Comparison of ENCODE assay signal across 7 cellular contexts in genomic region chr1:7781923-7782495, GRCh38. TPM values are rescaled to one million over a fixed set of nuclear protein-coding genes. Genes with fewer than 3 reads are reported as not detected.
DNase-seq lines count a peak whose midpoint lies in the region; ATAC-seq and TF ChIP-seq lines count a peak whose summit lies in the region.

No MANE protein-coding gene starts in this region.

- peaks cover 11% of the 10 kb centered on the region for H3K27me3 Mint-ChIP-seq in endodermal cell (ENCODE audit: insufficient read depth)
- no peaks in the 10 kb centered on the region for H3K27me3 Mint-ChIP-seq in stimulated activated memory B cell treated with anti-CD40 and anti-IgM and Interleukin-4, amounts not matched to agents 10 μg/mL and 1 μg/mL and 100 μg/mL, for 72 hours

- peaks cover 11% of the 10 kb centered on the region for H3K9me3 Mint-ChIP-seq in endodermal cell
- H3K9me3 Mint-ChIP-seq in stimulated activated memory B cell treated with anti-CD40 and anti-IgM and Interleukin-4, amounts not matched to agents 10 μg/mL and 1 μg/mL and 100 μg/mL, for 72 hours: no peaks in the 10 kb centered on the region

- WGBS in endodermal cell (ENCODE audit: insufficient coverage in 1 of 2, insufficient read length in 1 of 2), 2 experiments: 90 to 94% methylated on average over 13 to 16 of the region's 16 CpGs

- no peak overlapping the region for H3K27ac Mint-ChIP-seq in endodermal cell
- H3K27ac Mint-ChIP-seq in stimulated activated memory B cell treated with anti-CD40 and anti-IgM and Interleukin-4, amounts not matched to agents 10 μg/mL and 1 μg/mL and 100 μg/mL, for 72 hours: peak overlapping the region; percentile 48

- no peak overlapping the region for H3K9ac ChIP-seq in endodermal cell (ENCODE audit: extremely low read depth, low read length, poor library complexity, severe bottlenecking)

- no peak overlapping the region for H3K4me3 ChIP-seq in endodermal cell (ENCODE audit: low read length)

- peaks cover 46% of the 10 kb centered on the region for H3K36me3 ChIP-seq in endodermal cell (ENCODE audit: control insufficient read depth, insufficient read depth, low read length)

- DNase-seq in HT-29 (ENCODE audit: low spot score): peak; percentile 37
- peak; percentile 20 for DNase-seq in SKM-1 treated with dmso at 0.1 percent for 144 hours (lab: John Stamatoyannopoulos, UW; ENCODE audit: unreplicated experiment)
- no peak for DNase-seq in endodermal cell
- DNase-seq in HUDEP-2 (lab: John Stamatoyannopoulos, UW; ENCODE audit: unreplicated experiment in 76 of 76): no peak

- no peaks in the 10 kb centered on the region for H3K27me3 ChIP-seq in endodermal cell (ENCODE audit: control insufficient read depth, insufficient read depth, low read length, poor library complexity, severe bottlenecking)

- H3K36me3 Mint-ChIP-seq in endodermal cell (ENCODE audit: low read depth): peaks cover 54% of the 10 kb centered on the region
- H3K36me3 Mint-ChIP-seq in stimulated activated memory B cell treated with anti-CD40 and anti-IgM and Interleukin-4, amounts not matched to agents 10 μg/mL and 1 μg/mL and 100 μg/mL, for 72 hours: peaks cover 19% of the 10 kb centered on the region

- peak overlapping the region; percentile 64 for H3K4me3 Mint-ChIP-seq in endodermal cell
- peak overlapping the region; percentile 30 for H3K4me3 Mint-ChIP-seq in stimulated activated memory B cell treated with anti-CD40 and anti-IgM and Interleukin-4, amounts not matched to agents 10 μg/mL and 1 μg/mL and 100 μg/mL, for 72 hours

- ATAC-seq in stimulated activated memory B cell treated with anti-CD40 and anti-IgM and Interleukin-4, amounts not matched to agents 10 μg/mL and 1 μg/mL and 100 μg/mL, for 72 hours: no peak
- ATAC-seq in HG03175 (IDR thresholded peaks at IDR 0.05; ENCODE audit: unreplicated experiment) (no peak), GM21526 (IDR thresholded peaks at IDR 0.05; ENCODE audit: low FRiP score, unreplicated experiment) (no peak)

- no peak overlapping the region for H3K27ac ChIP-seq in endodermal cell (ENCODE audit: low read depth, low read length)

- H3K9me3 ChIP-seq in endodermal cell (ENCODE audit: control insufficient read depth, low read length): peaks cover 7% of the 10 kb centered on the region

- TF ChIP-seq CTCF in endodermal cell (conservative IDR thresholded peaks at IDR 0.05): no peak

- no peaks in the 10 kb centered on the region for H3K4me1 ChIP-seq in endodermal cell (ENCODE audit: control insufficient read depth, insufficient read depth, low read length)

- H3K4me1 Mint-ChIP-seq in endodermal cell: no peaks in the 10 kb centered on the region
- H3K4me1 Mint-ChIP-seq in stimulated activated memory B cell treated with anti-CD40 and anti-IgM and Interleukin-4, amounts not matched to agents 10 μg/mL and 1 μg/mL and 100 μg/mL, for 72 hours: peaks cover 21% of the 10 kb centered on the region

RNA-seq across cellular contexts. Expression of gene PER3, which starts 2.1 kb away (rescaled TPM):
- 3.2 and 3.9 TPM in 2 replicates for total RNA-seq in HT-29 (2014; rRNA removed; shearing (Covaris generic))
- 1 to 10 TPM; 3.9 to 6.3 TPM for total RNA-seq in endodermal cell
- polyA plus RNA-seq in endodermal cell (2013, experiment 1 of 2): 6.6 TPM
- 8.0 TPM for polyA plus RNA-seq in endodermal cell (2013, experiment 2 of 2)

RNA-seq across cellular contexts. Expression of gene VAMP3, which starts 10.9 kb away (rescaled TPM):
- total RNA-seq in HT-29 (2014; rRNA removed; shearing (Covaris generic)): 49.2 and 50.7 TPM in 2 replicates
- 10 to 100 TPM; 53.2 to 60.2 TPM for total RNA-seq in endodermal cell
- polyA plus RNA-seq in endodermal cell (2013, experiment 1 of 2): 65.6 TPM
- 62.7 TPM for polyA plus RNA-seq in endodermal cell (2013, experiment 2 of 2)

Comparison
In these comparisons a context has a peak if more than half of its experiments do, and no peak if none do; other contexts are left out.
1. DNase-seq: peak in HT-29 (single experiment) and SKM-1 treated with dmso at 0.1 percent for 144 hours (single experiment); none in endodermal cell (single experiment) and HUDEP-2 (0 of 76).